In the genomic region with DNA sequence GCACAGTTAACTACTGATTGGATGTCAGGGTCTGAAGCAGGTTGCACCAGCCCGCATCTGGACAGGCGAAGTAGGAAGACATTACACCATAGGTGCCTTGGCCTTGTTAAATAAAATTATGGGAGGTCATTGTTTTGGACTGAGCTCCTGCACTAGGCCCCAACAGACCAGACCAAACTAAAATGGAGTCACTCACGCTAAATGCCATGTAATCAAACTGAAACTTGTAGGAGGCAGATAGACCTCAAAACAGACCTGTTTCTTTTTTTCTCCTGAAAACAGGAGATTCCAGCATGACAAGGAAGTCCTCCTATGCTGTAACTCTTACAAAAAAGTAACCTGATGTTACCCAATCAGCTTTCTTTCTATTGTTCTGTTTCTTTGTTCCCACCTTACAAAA, we compare ENCODE assay signal across 22 cellular contexts.
"Had no signal": no experiment of that assay in that cellular context is flagged by ENCODE, and none has a peak within 500 bp of the region (broad histone marks: within the 10 kb centered on the region; RNA-seq: fewer than 3 reads in every experiment).

No MANE protein-coding gene starts in this region.

- ATAC-seq: left colon, lower lobe of right lung, natural killer cell, pancreas had no signal

- H3K4me3 Mint-ChIP-seq: natural killer cell; stimulated activated memory B cell treated with anti-CD40 and anti-IgM and Interleukin-4, amounts not matched to agents 10 μg/mL and 1 μg/mL and 100 μg/mL, for 72 hours had no signal

- H3K4me3 ChIP-seq: dorsolateral prefrontal cortex, lower lobe of right lung, pancreas, sigmoid colon had no signal

- H3K27ac Mint-ChIP-seq: activated T-helper 2 cell treated with anti-CD3 and anti-CD28 coated beads, Interferon-gamma antibody, Interleukin-2, Interleukin-4, amounts not matched to agents 10 μg/mL and 5 μg/mL and 100 μg/mL, durations not matched to agents 14 hours and 24 hours and 36 hours; natural killer cell had no signal

- H3K27me3 ChIP-seq: brain microvascular endothelial cell, dorsolateral prefrontal cortex, pancreas, sigmoid colon had no signal

- H3K27ac ChIP-seq: brain microvascular endothelial cell, dorsolateral prefrontal cortex, epithelial cell of prostate, lower lobe of right lung, pancreas, sigmoid colon, VCaP had no signal

- H3K36me3 Mint-ChIP-seq: natural killer cell; stimulated activated memory B cell treated with anti-CD40 and anti-IgM and Interleukin-4, amounts not matched to agents 10 μg/mL and 1 μg/mL and 100 μg/mL, for 72 hours had no signal

- H3K9me3 ChIP-seq: lower lobe of right lung, pancreas, sigmoid colon had no signal

- DNase-seq: activated CD4-positive, alpha-beta T cell treated with anti-CD3 and anti-CD28 coated beads, Interleukin-2, amount 50 U/mL, for 4 hours; activated CD4-positive, CD25-positive, alpha-beta regulatory T cell treated with anti-CD3 and anti-CD28 coated beads, Interleukin-2, amount 50 U/mL, for 72 hours; activated naive CD4-positive, alpha-beta T cell treated with Interleukin-2 at 50 U/mL for 16 hours; activated T-cell treated with anti-CD3 and anti-CD28 coated beads for 4 hours; aorta; brain microvascular endothelial cell; central memory CD4-positive, alpha-beta T cell; dorsolateral prefrontal cortex; foreskin fibroblast; hippocampal formation; islet precursor cell; left colon; lower lobe of right lung; natural killer cell; pancreas; sigmoid colon; stimulated activated CD4-positive, alpha-beta T cell treated with anti-CD3 and anti-CD28 coated beads, Interleukin-4, amount 100 ng/mL, for 4 hours; T-helper 2 cell had no signal

- H3K36me3 ChIP-seq: brain microvascular endothelial cell, lower lobe of right lung, pancreas, sigmoid colon had no signal

- H3K9me3 Mint-ChIP-seq: activated T-helper 2 cell treated with anti-CD3 and anti-CD28 coated beads, Interferon-gamma antibody, Interleukin-2, Interleukin-4, amounts not matched to agents 10 μg/mL and 5 μg/mL and 100 μg/mL, durations not matched to agents 14 hours and 24 hours and 36 hours; natural killer cell; stimulated activated memory B cell treated with anti-CD40 and anti-IgM and Interleukin-4, amounts not matched to agents 10 μg/mL and 1 μg/mL and 100 μg/mL, for 72 hours had no signal

- H3K4me1 ChIP-seq: pancreas, sigmoid colon had no signal
